Comparison of ENCODE assay signal across 8 cellular contexts in the genomic region with DNA sequence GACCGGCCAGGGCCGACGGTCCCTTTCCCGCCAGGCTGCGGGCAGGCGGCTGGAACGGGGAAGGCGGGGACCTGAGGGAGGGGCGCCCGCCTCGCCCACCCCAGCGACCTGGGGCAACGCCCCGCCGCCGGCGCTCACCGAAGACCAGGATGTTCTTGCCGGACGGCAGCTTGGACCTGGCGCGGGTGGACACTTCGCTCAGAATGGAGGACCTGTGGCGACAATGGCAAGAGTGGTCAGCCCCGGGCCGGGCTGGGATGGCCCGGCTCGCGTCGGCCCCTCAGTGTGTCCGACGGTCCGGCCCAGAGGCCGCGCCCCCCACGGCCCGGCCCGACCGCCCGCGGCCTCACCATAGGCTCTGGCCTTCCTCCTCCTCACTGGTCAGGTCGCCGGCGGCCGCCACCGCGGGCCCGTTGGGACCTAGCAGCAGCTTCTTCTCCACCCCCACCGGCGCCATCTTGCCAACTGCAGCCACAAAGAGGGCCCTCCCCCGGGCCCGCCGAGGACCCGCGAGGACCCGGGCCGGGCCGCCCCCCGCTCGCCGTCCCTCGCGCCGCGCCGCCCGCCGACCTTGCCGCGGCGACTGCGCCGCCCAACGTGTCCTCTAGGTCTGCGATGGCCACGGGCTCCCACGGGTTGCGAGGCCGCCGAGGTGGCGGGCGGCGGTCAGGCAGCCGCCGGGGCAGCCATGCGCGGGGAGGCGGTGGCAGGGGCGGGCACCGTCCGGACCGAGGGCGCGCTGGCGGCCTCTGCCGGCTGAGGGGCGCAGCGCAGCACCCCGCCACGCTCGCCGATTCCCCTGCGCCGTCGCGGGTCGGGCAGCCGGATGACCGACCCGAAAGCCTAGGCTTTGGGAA. TPM values are rescaled to one million over a fixed set of nuclear protein-coding genes. Genes with fewer than 3 reads are reported as not detected.
DNase-seq lines count a peak whose midpoint lies in the region; ATAC-seq lines count a peak whose summit lies in the region.

TSS of gene DYNC1LI2 (minus strand) at position 475 of the 857 bp plus-strand sequence. CDS start at position 457, 18 bp downstream.

- in situ Hi-C loops in endometrial microvascular endothelial cells (cut with HindIII; ENCODE audit: inconsistent ontology term, low pct_unique_long_range_greater_than_20kb, low sequenced_read_pairs), result no loop called here

- H3K27ac ChIP-seq in CD4-positive, CD25-positive, alpha-beta regulatory T cell (ENCODE audit: insufficient read depth, low read length, poor library complexity, severe bottlenecking), result peak within 1 kb of the TSS; percentile 66
- H3K27ac ChIP-seq in mesodermal cell (ENCODE audit: low read depth, low read length, severe bottlenecking), result peak within 1 kb of the TSS; percentile 94

- peak; percentile 73 to 86 (median 83) for DNase-seq in CD4-positive, CD25-positive, alpha-beta regulatory T cell
- DNase-seq in GM19240 (ENCODE audit: insufficient read length, low spot score) (peak; percentile 81), NT2/D1 (ENCODE audit: low read depth, low spot score) (peak; percentile 42)
- peak; percentile 50 for DNase-seq in activated CD8-positive, alpha-beta memory T cell treated with anti-CD3 and anti-CD28 coated beads, Interleukin-2, amount 50 U/mL, for 24 hours (ENCODE audit: extremely low read depth)
- DNase-seq in stimulated activated CD8-positive, alpha-beta memory T cell treated with anti-CD3 and anti-CD28 coated beads, Interleukin-15, amount 100 ng/mL, for 4 hours (ENCODE audit: low read depth in 2 of 2), result peak; percentile 57 to 65

- H3K4me3 ChIP-seq in CD4-positive, CD25-positive, alpha-beta regulatory T cell (ENCODE audit: low read depth, low read length), result peak within 1 kb of the TSS; percentile 93
- H3K4me3 ChIP-seq in NT2/D1 (ENCODE audit: insufficient read length, low read depth) (peak within 1 kb of the TSS; percentile 97), mesodermal cell (ENCODE audit: extremely low read depth, insufficient read depth, low read length, poor library complexity, severe bottlenecking) (peak within 1 kb of the TSS; percentile 100)

- ATAC-seq in CD4-positive, CD25-positive, alpha-beta regulatory T cell (ENCODE audit: low read depth in 2 of 2), result peak; percentile 94 to 95
- peak; percentile 75 for ATAC-seq in HG03457 (IDR thresholded peaks at IDR 0.05; ENCODE audit: unreplicated experiment)

- peaks cover 28% of the 10 kb centered on the region for H3K4me1 ChIP-seq in CD4-positive, CD25-positive, alpha-beta regulatory T cell (ENCODE audit: control insufficient read depth, insufficient read depth, low read length, poor library complexity, severe bottlenecking)
- H3K4me1 ChIP-seq in NT2/D1 (ENCODE audit: insufficient read depth, insufficient read length) (peaks cover 8% of the 10 kb centered on the region), mesodermal cell (ENCODE audit: control insufficient read depth, insufficient read depth, low read length, poor library complexity, severe bottlenecking) (peaks cover 19% of the 10 kb centered on the region)

- H3K27ac Mint-ChIP-seq in CD4-positive, CD25-positive, alpha-beta regulatory T cell, result peak within 1 kb of the TSS; percentile 90 to 96 (median 93)

- peaks cover 12% of the 10 kb centered on the region for H3K36me3 Mint-ChIP-seq in CD4-positive, CD25-positive, alpha-beta regulatory T cell

- no peaks in the 10 kb centered on the region for H3K9me3 ChIP-seq in CD4-positive, CD25-positive, alpha-beta regulatory T cell (ENCODE audit: control insufficient read depth in 2 of 2, low read length in 2 of 2)
- H3K9me3 ChIP-seq in NT2/D1 (ENCODE audit: insufficient read depth, low read length), result no peaks in the 10 kb centered on the region
- no peaks in the 10 kb centered on the region for H3K9me3 ChIP-seq in mesodermal cell (ENCODE audit: control insufficient read depth, low read length)

- H3K4me3 Mint-ChIP-seq in CD4-positive, CD25-positive, alpha-beta regulatory T cell, result peak within 1 kb of the TSS; percentile 77 to 97 (median 92)

- peak within 1 kb of the TSS; percentile 97 for H3K9ac ChIP-seq in NT2/D1 (ENCODE audit: insufficient read length, low read depth)

- H3K27me3 Mint-ChIP-seq in CD4-positive, CD25-positive, alpha-beta regulatory T cell, result peaks cover 27% of the 10 kb centered on the region

- peaks cover 26% of the 10 kb centered on the region for H3K36me3 ChIP-seq in CD4-positive, CD25-positive, alpha-beta regulatory T cell (ENCODE audit: control insufficient read depth, insufficient read depth, low read length)
- H3K36me3 ChIP-seq in NT2/D1 (ENCODE audit: insufficient read depth, insufficient read length, low read length) (peaks cover 44% of the 10 kb centered on the region), mesodermal cell (ENCODE audit: control insufficient read depth, insufficient read depth, low read length) (peaks cover 43% of the 10 kb centered on the region)

- H3K4me1 Mint-ChIP-seq in CD4-positive, CD25-positive, alpha-beta regulatory T cell, result peaks cover 9 to 47% (median 32%) of the 10 kb centered on the region in 4 donors

- H3K27me3 ChIP-seq in CD4-positive, CD25-positive, alpha-beta regulatory T cell (ENCODE audit: control insufficient read depth, insufficient read depth, low read length), result peaks cover 20% of the 10 kb centered on the region
- peaks cover 16% of the 10 kb centered on the region for H3K27me3 ChIP-seq in NT2/D1 (ENCODE audit: insufficient read depth, insufficient read length)

- WGBS in mesodermal cell (ENCODE audit: insufficient coverage in 2 of 2), 2 experiments, result 0% methylated on average over 59 to 83 of the region's 110 CpGs

- no peaks in the 10 kb centered on the region for H3K9me3 Mint-ChIP-seq in CD4-positive, CD25-positive, alpha-beta regulatory T cell

RNA-seq across cellular contexts. Expression of gene DYNC1LI2, which starts in this region (rescaled TPM):
- total RNA-seq in CD4-positive, CD25-positive, alpha-beta regulatory T cell, result 91.9 TPM
- polyA plus RNA-seq in CD4-positive, CD25-positive, alpha-beta regulatory T cell, result 10 to 100 TPM; 22.4 to 30.6 (median 24.4) TPM
- 93.0 TPM for total RNA-seq in endometrial microvascular endothelial cells (ENCODE audit: inconsistent ontology term)
- 69.7 TPM for polyA plus RNA-seq in mesodermal cell (2013, experiment 1 of 2)
- 67.4 TPM for polyA plus RNA-seq in mesodermal cell (2013, experiment 2 of 2)

Comparison
In these comparisons a context has a peak if more than half of its experiments do, and no peak if none do; other contexts are left out.
1. Peak in every context shown above with its lines: DNase-seq, ATAC-seq, H3K4me3 ChIP-seq and H3K27ac ChIP-seq.